In the genomic region with DNA sequence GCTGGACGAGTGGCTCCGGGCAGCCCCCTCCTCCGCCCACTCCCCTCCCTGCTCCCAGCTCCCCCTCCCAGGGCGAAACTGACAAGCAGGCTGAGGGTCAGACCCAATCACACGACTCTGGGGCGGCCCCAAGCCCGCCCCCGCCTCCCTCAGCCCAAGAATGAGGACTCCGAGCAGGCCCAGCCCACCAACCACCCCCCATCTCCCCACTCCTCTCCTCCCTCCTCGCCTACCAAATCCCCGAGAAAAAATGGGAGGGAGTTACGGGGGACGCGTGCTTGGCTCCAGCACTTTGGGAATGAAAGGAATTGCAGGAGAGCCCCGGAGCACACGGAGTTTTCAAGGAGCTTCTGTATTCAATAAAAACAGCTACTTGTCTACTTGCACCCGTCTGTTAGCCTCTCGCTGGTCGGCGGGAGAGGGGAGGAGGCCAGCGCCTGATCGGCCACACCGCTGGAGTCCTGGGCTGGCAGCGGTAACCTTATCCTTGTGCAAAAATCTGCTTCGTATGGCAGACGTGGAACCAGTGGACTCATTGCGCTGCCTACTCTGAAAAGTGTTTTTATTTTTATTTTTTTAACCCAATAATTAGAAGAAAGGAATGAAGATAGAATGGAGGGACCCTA, we compare ENCODE assay signal across 13 cellular contexts. TPM values are rescaled to one million over a fixed set of nuclear protein-coding genes. Genes with fewer than 3 reads are reported as not detected.
DNase-seq lines count a peak whose midpoint lies in the region; ATAC-seq and TF ChIP-seq lines count a peak whose summit lies in the region.
"Had no signal": no experiment of that assay in that cellular context is flagged by ENCODE, and none has a peak within 500 bp of the region (broad histone marks: within the 10 kb centered on the region; RNA-seq: fewer than 3 reads in every experiment).

No MANE protein-coding gene starts in this region.

- H3K4me1 ChIP-seq in iPS DF 6.9 (ENCODE audit: control insufficient read depth, insufficient read depth, low read length) = no peaks in the 10 kb centered on the region
- H3K4me1 ChIP-seq in psoas muscle = no peaks in the 10 kb centered on the region

- H3K9me3 Mint-ChIP-seq in activated CD4-positive, alpha-beta T cell treated with anti-CD3 and anti-CD28 coated beads, Interleukin-2, amount 10 ng/mL, durations not matched to agents 24 days and 14 days = no peaks in the 10 kb centered on the region

- H3K27me3 ChIP-seq in iPS DF 6.9 (ENCODE audit: control insufficient read depth, insufficient read depth, low read length) (no peaks in the 10 kb centered on the region), psoas muscle (ENCODE audit: insufficient read depth in 3 of 3, low read length in 2 of 3) (peaks cover 0 to 2% (median 0%) of the 10 kb centered on the region in 3 donors)

- no peaks in the 10 kb centered on the region for H3K36me3 Mint-ChIP-seq in activated CD4-positive, alpha-beta T cell treated with anti-CD3 and anti-CD28 coated beads, Interleukin-2, amount 10 ng/mL, durations not matched to agents 24 days and 14 days (ENCODE audit: low read depth)
- H3K36me3 Mint-ChIP-seq: activated naive CD8-positive, alpha-beta T cell had no signal

- no CpG with 5 or more reads among the region's 27 CpGs for WGBS in iPS DF 6.9 (ENCODE audit: insufficient coverage, insufficient read length)
- WGBS in psoas muscle, 3 donors = 2 to 4% (median 4%) methylated on average over 26 to 27 of the region's 27 CpGs

- intact Hi-C loops in psoas muscle (cut with DNase I) = loop anchor here (5.0 to 10.0 kb wide), 3 partner anchors 346 to 409 kb away; no protein-coding TSS in a partner anchor
- intact Hi-C loops in activated CD4-positive, alpha-beta T cell treated with anti-CD3 and anti-CD28 coated beads, Interleukin-2, amount 10 ng/mL, durations not matched to agents 24 days and 14 days (cut with micrococcal nuclease) = no loop called here

- ATAC-seq in psoas muscle (peak in 1 of 4 donors; percentile 59), GM21367 (IDR thresholded peaks at IDR 0.05; ENCODE audit: unreplicated experiment) (no peak)

- no peaks in the 10 kb centered on the region for H3K4me1 Mint-ChIP-seq in activated CD4-positive, alpha-beta T cell treated with anti-CD3 and anti-CD28 coated beads, Interleukin-2, amount 10 ng/mL, durations not matched to agents 24 days and 14 days

- H3K36me3 ChIP-seq in iPS DF 6.9 (ENCODE audit: control insufficient read depth, insufficient read depth, low read length) (no peaks in the 10 kb centered on the region), psoas muscle (ENCODE audit: insufficient read depth in 1 of 2, low read depth in 1 of 2) (no peaks in the 10 kb centered on the region)

- H3K9me3 ChIP-seq in iPS DF 6.9 (ENCODE audit: control insufficient read depth, insufficient read depth, low read length) = no peaks in the 10 kb centered on the region
- no peaks in the 10 kb centered on the region for H3K9me3 ChIP-seq in psoas muscle

- H3K27ac Mint-ChIP-seq in activated CD4-positive, alpha-beta T cell treated with anti-CD3 and anti-CD28 coated beads, Interleukin-2, amount 10 ng/mL, durations not matched to agents 24 days and 14 days = no peak overlapping the region
- H3K27ac Mint-ChIP-seq: activated naive CD8-positive, alpha-beta T cell had no signal

- H3K4me3 ChIP-seq in iPS DF 6.9 (ENCODE audit: low read length) (peak overlapping the region; percentile 98; the same call in 1 of the 2 replicates), psoas muscle (peak overlapping the region; percentile 62)

- H3K27ac ChIP-seq in iPS DF 6.9 (ENCODE audit: low read length) (no peak overlapping the region), psoas muscle (no peak overlapping the region)
- H3K27ac ChIP-seq: KMS-11 had no signal

- DNase-seq in DMS79 treated with DMSO at 0.1 percent for 48 hours (lab: John Stamatoyannopoulos, UW) (peak; percentile 13), astrocyte of the hippocampus (ENCODE audit: low read depth, low spot score) (peak; percentile 91), iPS DF 6.9 (ENCODE audit: low read depth, low spot score) (peak; percentile 73), psoas muscle (peak; percentile 17 to 41), KG1 (lab: John Stamatoyannopoulos, UW) (no peak), COLO829 (ENCODE audit: low spot score) (no peak)
- no peak for DNase-seq in activated CD4-positive, alpha-beta T cell treated with anti-CD3 and anti-CD28 coated beads, Interleukin-2, amount 10 ng/mL, durations not matched to agents 24 days and 14 days
- DNase-seq: DMS153 had no signal

- TF ChIP-seq CTCF in psoas muscle (IDR thresholded peaks at IDR 0.05) = no peak

- no peak overlapping the region for H3K4me3 Mint-ChIP-seq in activated CD4-positive, alpha-beta T cell treated with anti-CD3 and anti-CD28 coated beads, Interleukin-2, amount 10 ng/mL, durations not matched to agents 24 days and 14 days
- H3K4me3 Mint-ChIP-seq: activated naive CD8-positive, alpha-beta T cell had no signal

- H3K27me3 Mint-ChIP-seq in activated CD4-positive, alpha-beta T cell treated with anti-CD3 and anti-CD28 coated beads, Interleukin-2, amount 10 ng/mL, durations not matched to agents 24 days and 14 days = peaks cover 28% of the 10 kb centered on the region

RNA-seq across cellular contexts. Expression of a gene that starts 0.3 kb away (rescaled TPM):
- under 1 TPM in 2 of 4 donors, not detected in 2; 0.62 to 0.76 TPM for total RNA-seq in psoas muscle
- under 1 TPM in 1 of 3 donors, not detected in 2; 0.03 TPM for polyA plus RNA-seq in psoas muscle
- not detected in 2 replicates for total RNA-seq in activated CD4-positive, alpha-beta T cell treated with anti-CD3 and anti-CD28 coated beads, Interleukin-2, amount 10 ng/mL, durations not matched to agents 24 days and 14 days
- total RNA-seq: pulmonary artery endothelial cell; T-helper 2 cell treated with Interferon-gamma antibody and Interleukin-4, amounts not matched to agents 100 ng/mL and 5 ng/mL, for 36 hours had no signal

Comparison
In these comparisons a context has a peak if more than half of its experiments do, and no peak if none do; other contexts are left out.
1. DNase-seq: peak in DMS79 treated with DMSO at 0.1 percent for 48 hours (single experiment), astrocyte of the hippocampus (single experiment), iPS DF 6.9 (single experiment) and psoas muscle (2 of 2); none in activated CD4-positive, alpha-beta T cell treated with anti-CD3 and anti-CD28 coated beads, Interleukin-2, amount 10 ng/mL, durations not matched to agents 24 days and 14 days (single experiment), KG1 (single experiment) and COLO829 (single experiment).